Comparison of ENCODE assay signal across 11 cellular contexts in the genomic region with DNA sequence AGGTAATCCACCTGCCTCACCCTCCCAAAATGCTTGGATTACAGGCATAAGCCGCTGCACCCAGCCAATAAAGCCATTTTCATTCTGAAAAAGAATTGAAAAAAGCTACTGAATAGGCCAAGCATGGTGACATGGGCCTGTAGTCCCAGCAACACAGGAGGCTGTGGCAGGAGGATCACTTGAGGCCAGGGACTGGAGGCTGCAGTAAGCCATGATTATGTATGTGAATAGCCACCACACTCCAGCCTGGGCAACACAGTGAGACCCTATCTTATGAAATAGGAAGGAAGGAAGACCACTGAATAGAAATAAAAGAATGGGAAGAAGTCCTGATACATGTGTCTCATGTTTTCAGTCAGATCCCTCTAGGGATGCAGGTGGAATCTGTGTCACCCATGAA. TPM values are rescaled to one million over a fixed set of nuclear protein-coding genes. Genes with fewer than 3 reads are reported as not detected.
A peak's percentile ranks its signal among the peaks of the same experiment; 100 is the strongest.
DNase-seq lines count a peak whose midpoint lies in the region; ATAC-seq, FAIRE-seq and TF ChIP-seq lines count a peak whose summit lies in the region.
"Had no signal": no experiment of that assay in that cellular context is flagged by ENCODE, and none has a peak within 500 bp of the region (broad histone marks: within the 10 kb centered on the region; RNA-seq: fewer than 3 reads in every experiment).

No MANE protein-coding gene starts in this region.

- POLR2A ChIA-PET in A549 (lab: Yijun Ruan, JAX): interaction anchor here (1.3 to 1.8 kb wide), 4 partner anchors 19 to 68 kb away, joined by 3 to 13 read pairs (median 7); a partner anchor contains a TSS
- POLR2A ChIA-PET in PC-3 (lab: Charles Lee; ENCODE audit: unreplicated experiment): no interaction called here

- no peaks in the 10 kb centered on the region for H3K27me3 ChIP-seq in PC-3 (ENCODE audit: low read length)

- FAIRE-seq in A549 (lab: Jason Lieb, UNC): no peak
- FAIRE-seq: frontal cortex had no signal

- H3K9ac ChIP-seq in PC-3 (ENCODE audit: low read length): peak overlapping the region; percentile 90

- no peaks in the 10 kb centered on the region for H3K36me3 ChIP-seq in PC-3 (ENCODE audit: low read depth, low read length)

- peaks cover 57% of the 10 kb centered on the region for H3K4me1 ChIP-seq in A549
- H3K4me1 ChIP-seq in PC-3 (ENCODE audit: insufficient read depth, low read length): peaks cover 59% of the 10 kb centered on the region

- peak overlapping the region; percentile 66 for H3K4me2 ChIP-seq in A549
- H3K4me2 ChIP-seq in PC-3 (ENCODE audit: low read length): peak overlapping the region; percentile 47

- H2AFZ ChIP-seq in PC-3 (ENCODE audit: low read length): no peak overlapping the region

- H3K9me3 Mint-ChIP-seq in osteocyte (ENCODE audit: unreplicated experiment): no peaks in the 10 kb centered on the region

- H3K36me3 Mint-ChIP-seq in osteocyte (ENCODE audit: unreplicated experiment): no peaks in the 10 kb centered on the region

- no peaks in the 10 kb centered on the region for H3K9me2 ChIP-seq in PC-3 (replicated peaks; ENCODE audit: low read length)

- peak overlapping the region; percentile 76 for H3K27ac Mint-ChIP-seq in osteocyte (ENCODE audit: unreplicated experiment)

- peaks cover 13% of the 10 kb centered on the region for H3K4me1 Mint-ChIP-seq in osteocyte (ENCODE audit: unreplicated experiment)

- H3K9me3 ChIP-seq in A549 (peaks cover 4% of the 10 kb centered on the region; the same call in 1 of the 3 replicates), PC-3 (ENCODE audit: low read length) (no peaks in the 10 kb centered on the region)

- H3K4me3 ChIP-seq in A549: no peak overlapping the region
- no peak overlapping the region for H3K4me3 ChIP-seq in PC-3 (ENCODE audit: low read length)
- H3K4me3 ChIP-seq: SK-N-MC had no signal

- DNase-seq in A549 (ENCODE audit: low read depth in 1 of 2, low spot score in 1 of 2) (no peak), PC-3 (no peak), epithelial cell of prostate (ENCODE audit: low read depth, low spot score) (no peak), osteocyte (ENCODE audit: extremely low spot score, unreplicated experiment) (no peak), GM13977 (ENCODE audit: low spot score) (no peak), COLO668 (lab: John Stamatoyannopoulos, UW; ENCODE audit: unreplicated experiment) (no peak)
- DNase-seq: activated gamma-delta T cell treated with Interleukin-2 at 50 U/mL for 16 hours had no signal

- no peak for TF ChIP-seq CTCF in A549 (IDR thresholded peaks at IDR 0.05)
- no peak for TF ChIP-seq CTCF in PC-3 (conservative IDR thresholded peaks at IDR 0.05; ENCODE audit: low read depth, low read length)
- TF ChIP-seq CTCF in osteocyte (IDR thresholded peaks at IDR 0.05): no peak
- TF ChIP-seq CTCF in GM13977 (IDR thresholded peaks at IDR 0.05; ENCODE audit: extremely low read depth, insufficient read depth, missing control alignments): no peak

- TF ChIP-seq RAD21 in A549 (conservative IDR thresholded peaks at IDR 0.05 in 1 of 2, IDR thresholded peaks at IDR 0.05 in 1 of 2): no peak

- intact Hi-C loops in PC-3 (cut with micrococcal nuclease): no loop called here

- no peak for TF ChIP-seq EP300 in A549 (IDR thresholded peaks at IDR 0.05)

- CTCF ChIA-PET in A549 (lab: Yijun Ruan, JAX): interaction anchor here (0.6 to 6.9 kb wide), 6 partner anchors 14 to 130 kb away, joined by 3 to 115 read pairs (median 6); no protein-coding TSS in a partner anchor
- CTCF ChIA-PET in PC-3 (lab: Charles Lee): no interaction called here

- no peak for ATAC-seq in A549
- ATAC-seq in PC-3: no peak
- no peak for ATAC-seq in GM21360 (IDR thresholded peaks at IDR 0.05; ENCODE audit: unreplicated experiment)
- ATAC-seq in GM21723 (IDR thresholded peaks at IDR 0.05; ENCODE audit: unreplicated experiment): no peak

- H3K27ac ChIP-seq in A549 (peak overlapping the region; percentile 85 to 94), PC-3 (ENCODE audit: low read length) (peak overlapping the region; percentile 100), epithelial cell of prostate (peak overlapping the region; percentile 98)
- H3K27ac ChIP-seq: SK-N-MC had no signal

- no peak overlapping the region for H3K4me3 Mint-ChIP-seq in osteocyte (ENCODE audit: unreplicated experiment)

- TF ChIP-seq POLR2A in A549 (IDR thresholded peaks at IDR 0.05; ENCODE audit: low read length): no peak

- no peaks in the 10 kb centered on the region for H4K20me1 ChIP-seq in PC-3 (ENCODE audit: low read length)

- 85% methylated on average over 1 of the region's 1 CpG for WGBS in A549 (ENCODE audit: missing lambda C conversion rate)

- no peaks in the 10 kb centered on the region for H3K27me3 Mint-ChIP-seq in osteocyte (ENCODE audit: unreplicated experiment)

- no peaks in the 10 kb centered on the region for H3K79me2 ChIP-seq in PC-3 (ENCODE audit: low read length)

- BruUV-seq in PC-3 (replicated peaks; lab: Mats Ljungman, UMichigan): TSS peak; percentile 88

- in situ Hi-C loops in GM13977 (cut with MboI; ENCODE audit: low pct_unique_long_range_greater_than_20kb, low sequenced_read_pairs, unreplicated experiment): no loop called here

- peaks cover 21% of the 10 kb centered on the region for H3F3A ChIP-seq in PC-3 (ENCODE audit: low read length, unreplicated experiment)

TF ChIP-seq in A549, 52 proteins besides CTCF, POLR2A, EP300 and RAD21:
- TF ChIP-seq KDM5A (IDR thresholded peaks at IDR 0.05): no peak
- peak; percentile 79 for TF ChIP-seq HOXA7 (CRISPR knock-in tag; IDR thresholded peaks at IDR 0.05)

RNA-seq across cellular contexts. Expression of a gene that starts 36.0 kb away (rescaled TPM):
- polyA plus RNA-seq in A549 (2011; rRNA removed) (45.3 and 61.0 TPM in 2 replicates), A549 (2017; fragmentation: RNase III; extraction: RNeasy Plus Mini Kit Qiagen cat#74134 plus additional on column Dnase treatment) (39.2 to 55.6 TPM (median 47.1 TPM) in 3 replicates)
- 70.7 and 85.3 TPM in 2 replicates for polyA plus RNA-seq in A549 (2012; cell fraction: cytosol; rRNA removed)
- polyA plus RNA-seq in A549 (2012; cell fraction: nucleus; rRNA removed): 165 and 233 TPM in 2 replicates
- 66.1 and 79.1 TPM in 2 replicates for polyA minus RNA-seq in A549 (2011; rRNA and poly(A)+ RNA removed)
- total RNA-seq in PC-3 (2014; rRNA removed) (114 and 175 TPM in 2 replicates), osteocyte (23.3 and 26.0 TPM in 2 replicates)
